8 cellular contexts compared by ENCODE assay signal in the genomic region with DNA sequence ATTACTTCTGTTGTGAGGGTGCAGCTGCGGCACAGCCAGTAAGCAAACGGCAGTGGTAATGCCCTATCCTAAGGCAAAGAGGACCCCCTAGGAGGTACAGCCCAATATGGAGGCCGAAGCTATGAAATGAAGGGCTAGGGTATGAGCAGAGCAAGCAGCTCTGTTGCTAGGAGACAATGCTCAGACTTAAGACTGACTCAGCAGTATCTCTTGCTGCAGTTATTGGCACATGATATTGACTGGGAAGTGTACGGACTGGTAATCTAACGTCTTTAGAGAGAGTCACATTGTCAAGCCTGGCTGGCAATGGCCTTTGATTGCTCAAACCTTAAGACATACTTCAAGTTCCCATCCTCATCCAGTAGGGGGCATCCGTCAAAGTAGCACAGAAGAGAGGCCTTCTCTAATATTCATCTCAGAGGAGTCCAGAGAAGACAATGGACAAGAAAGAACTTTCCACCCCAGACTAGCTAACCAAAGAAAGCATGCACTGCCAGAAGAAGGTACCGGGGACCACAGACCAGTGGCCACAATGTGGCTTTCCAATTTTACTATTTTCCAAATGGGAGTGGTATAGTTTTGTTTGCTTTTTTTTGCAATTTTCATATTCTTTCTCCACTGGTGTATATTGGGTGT. TPM values are rescaled to one million over a fixed set of nuclear protein-coding genes. Genes with fewer than 3 reads are reported as not detected.
A peak's percentile ranks its signal among the peaks of the same experiment; 100 is the strongest.
DNase-seq lines count a peak whose midpoint lies in the region; ATAC-seq and TF ChIP-seq lines count a peak whose summit lies in the region.

No MANE protein-coding gene starts in this region.

- H2BK120ac ChIP-seq in H9 (ENCODE audit: low read depth, low read length, poor library complexity, severe bottlenecking) (no peak overlapping the region), neuronal stem cell (ENCODE audit: low read depth, low read length) (no peak overlapping the region)

- ATAC-seq in GM21526 (IDR thresholded peaks at IDR 0.05; ENCODE audit: low FRiP score, unreplicated experiment) (no peak), HG03045 (IDR thresholded peaks at IDR 0.05; ENCODE audit: unreplicated experiment) (no peak)

- TF ChIP-seq CTCF in Calu3 (IDR thresholded peaks at IDR 0.05; ENCODE audit: unreplicated experiment) (peak; percentile 58), H9 (conservative IDR thresholded peaks at IDR 0.05) (peak; percentile 76), epithelial cell of proximal tubule (conservative IDR thresholded peaks at IDR 0.05; ENCODE audit: low read depth, low read length) (peak; percentile 77)

- BruUV-seq in Calu3 (replicated peaks; lab: Mats Ljungman, UMichigan): no TSS peak

- H2AFZ ChIP-seq in H9 (ENCODE audit: low read length): no peak overlapping the region
- H2AFZ ChIP-seq in neuronal stem cell (ENCODE audit: low read length): no peak overlapping the region

- no peak overlapping the region for H3K4me3 Mint-ChIP-seq in Calu3 (ENCODE audit: low read depth, unreplicated experiment)
- H3K4me3 Mint-ChIP-seq in H9: no peak overlapping the region

- H3K9me3 ChIP-seq in H9 (ENCODE audit: control insufficient read depth, low read depth, low read length): no peaks in the 10 kb centered on the region
- H3K9me3 ChIP-seq in neuronal stem cell (replicated peaks in 1 of 2; ENCODE audit: control insufficient read depth in 2 of 2, insufficient read depth in 1 of 2, low read depth in 1 of 2, low read length in 2 of 2): no peaks in the 10 kb centered on the region

- H2BK15ac ChIP-seq in H9 (ENCODE audit: low read depth, low read length) (no peak overlapping the region), neuronal stem cell (ENCODE audit: low read length) (no peak overlapping the region)

- H3K4ac ChIP-seq in H9 (ENCODE audit: low read depth, low read length) (no peak overlapping the region), neuronal stem cell (ENCODE audit: low read length) (no peak overlapping the region)

- H3K14ac ChIP-seq in H9 (ENCODE audit: insufficient read depth, low read length) (no peak overlapping the region), neuronal stem cell (ENCODE audit: low read length) (no peak overlapping the region)

- H3K27me3 Mint-ChIP-seq in Calu3 (ENCODE audit: unreplicated experiment) (peaks cover 56% of the 10 kb centered on the region), H9 (ENCODE audit: low read depth) (peaks cover 1% of the 10 kb centered on the region; the same call in 1 of the 2 replicates)

- H3K23me2 ChIP-seq in H9 (ENCODE audit: insufficient read length, low read depth, low read length, poor library complexity, severe bottlenecking): no peaks in the 10 kb centered on the region

- H3K18ac ChIP-seq in H9 (ENCODE audit: insufficient read length, low read depth, low read length): no peak overlapping the region
- no peak overlapping the region for H3K18ac ChIP-seq in neuronal stem cell (ENCODE audit: low read length)

- H3K36me3 Mint-ChIP-seq in Calu3 (ENCODE audit: insufficient read depth, unreplicated experiment): no peaks in the 10 kb centered on the region
- no peaks in the 10 kb centered on the region; a peak in 1 of 7 replicates for H3K36me3 Mint-ChIP-seq in H9 (ENCODE audit: insufficient read depth in 1 of 3, low read depth in 3 of 3)

- H2BK12ac ChIP-seq in H9 (ENCODE audit: insufficient read length, low read depth, low read length) (no peak overlapping the region), neuronal stem cell (ENCODE audit: low read length) (no peak overlapping the region)

- H3K79me2 ChIP-seq in H9 (ENCODE audit: insufficient read depth, low read length): no peaks in the 10 kb centered on the region

- H3K4me3 ChIP-seq in epithelial cell of proximal tubule (ENCODE audit: low read depth, low read length): no peak overlapping the region
- H3K4me3 ChIP-seq in neuronal stem cell (ENCODE audit: low read length in 2 of 2): no peak overlapping the region

- no peak overlapping the region for H3T11ph ChIP-seq in H9 (ENCODE audit: low read length)

- H4K91ac ChIP-seq in H9 (ENCODE audit: insufficient read length, low read depth, low read length): no peak overlapping the region
- H4K91ac ChIP-seq in neuronal stem cell (ENCODE audit: low read depth, low read length, poor library complexity): no peak overlapping the region

- no CpG with 5 or more reads among the region's 7 CpGs for WGBS in H9 (ENCODE audit: extremely low coverage, insufficient read length, low lambda C conversion rate)
- no CpG with 5 or more reads among the region's 7 CpGs for WGBS in neuronal stem cell (ENCODE audit: extremely low coverage in 2 of 2, insufficient read length in 2 of 2, insufficient replicate concordance in 1 of 2), 2 donors

- H3K9ac ChIP-seq in H9 (ENCODE audit: extremely low read depth, insufficient read length, low read length) (no peak overlapping the region), neuronal stem cell (ENCODE audit: low read depth, low read length, poor library complexity) (no peak overlapping the region)

- no peak overlapping the region for H3K56ac ChIP-seq in H9 (ENCODE audit: insufficient read length, low read depth, low read length)

- no peaks in the 10 kb centered on the region for H3K36me3 ChIP-seq in neuronal stem cell (replicated peaks in 1 of 2; ENCODE audit: control insufficient read depth in 2 of 2, insufficient read depth in 2 of 2, low read length in 2 of 2)

- no peak overlapping the region for H4K8ac ChIP-seq in H9 (replicated peaks; ENCODE audit: insufficient read length, low read depth, low read length)
- no peak overlapping the region for H4K8ac ChIP-seq in neuronal stem cell (ENCODE audit: low read depth, low read length)

- peak; percentile 47 for DNase-seq in Calu3
- no peak for DNase-seq in H9
- DNase-seq in RPMI7951 (ENCODE audit: low read depth): peak; percentile 40
- peak; percentile 30 for DNase-seq in epithelial cell of proximal tubule (ENCODE audit: low read depth)
- DNase-seq in neuronal stem cell (ENCODE audit: low spot score): peak; percentile 27
- no peak for DNase-seq in GF-D8 (lab: John Stamatoyannopoulos, UW)

- CTCF ChIA-PET in Calu3 (lab: Charles Lee): interaction anchor here (0.7 kb wide), 1 partner anchor 25 kb away, joined by 3 read pairs; no protein-coding TSS in a partner anchor

- intact Hi-C loops in Calu3 (cut with micrococcal nuclease; ENCODE audit: unreplicated experiment): no loop called here

- no peak overlapping the region for H2BK20ac ChIP-seq in H9 (ENCODE audit: low read depth, low read length, poor library complexity, severe bottlenecking)

- H4K5ac ChIP-seq in H9 (ENCODE audit: insufficient read length, low read depth, low read length): no peak overlapping the region

- H3K23ac ChIP-seq in H9 (ENCODE audit: insufficient read length, low read depth, low read length): no peak overlapping the region
- H3K23ac ChIP-seq in neuronal stem cell (ENCODE audit: low read depth, low read length, poor library complexity): no peak overlapping the region

- H3K9me3 Mint-ChIP-seq in Calu3 (ENCODE audit: low read depth, unreplicated experiment): no peaks in the 10 kb centered on the region
- H3K9me3 Mint-ChIP-seq in H9: no peaks in the 10 kb centered on the region

- H2AK5ac ChIP-seq in H9 (ENCODE audit: insufficient read length, low read length): no peak overlapping the region
- no peak overlapping the region for H2AK5ac ChIP-seq in neuronal stem cell (ENCODE audit: low read depth, low read length)

- H3K27ac Mint-ChIP-seq in Calu3 (ENCODE audit: unreplicated experiment) (no peak overlapping the region), H9 (no peak overlapping the region)

- H2BK5ac ChIP-seq in H9 (ENCODE audit: insufficient read length, low read length): no peak overlapping the region
- no peak overlapping the region for H2BK5ac ChIP-seq in neuronal stem cell (ENCODE audit: low read length)

- no peaks in the 10 kb centered on the region for H3K4me1 Mint-ChIP-seq in Calu3 (ENCODE audit: low read depth, unreplicated experiment)
- peaks cover 43 to 52% of the 10 kb centered on the region in 2 experiments for H3K4me1 Mint-ChIP-seq in H9

- no peak overlapping the region for H3K27ac ChIP-seq in H9 (ENCODE audit: insufficient read length, low read depth, low read length)
- no peak overlapping the region for H3K27ac ChIP-seq in neuronal stem cell (replicated peaks; ENCODE audit: low read length)

- H3K79me1 ChIP-seq in H9 (ENCODE audit: insufficient read depth, low read depth, low read length, poor library complexity, severe bottlenecking): no peaks in the 10 kb centered on the region
- no peaks in the 10 kb centered on the region for H3K79me1 ChIP-seq in neuronal stem cell (ENCODE audit: low read depth, low read length)

- H3K27me3 ChIP-seq in H9 (ENCODE audit: insufficient read depth, low read length) (no peaks in the 10 kb centered on the region), neuronal stem cell (ENCODE audit: control insufficient read depth in 3 of 3, insufficient read depth in 3 of 3, low read depth in 1 of 3, low read length in 3 of 3) (no peaks in the 10 kb centered on the region)

- H4K20me1 ChIP-seq in H9 (ENCODE audit: control insufficient read depth, insufficient read depth, insufficient read length): no peaks in the 10 kb centered on the region

- H3K4me2 ChIP-seq in H9 (ENCODE audit: insufficient read depth, insufficient read length, low read length) (no peak overlapping the region), neuronal stem cell (ENCODE audit: insufficient read depth, low read length, poor library complexity, severe bottlenecking) (no peak overlapping the region)

- peaks cover 2% of the 10 kb centered on the region; the same call in 1 of the 2 replicates for H3K4me1 ChIP-seq in H9 (ENCODE audit: insufficient read depth, low read length)
- H3K4me1 ChIP-seq in neuronal stem cell (ENCODE audit: control insufficient read depth in 2 of 2, insufficient read depth in 1 of 2, low read depth in 1 of 2, low read length in 2 of 2): peaks cover 0 to 4% of the 10 kb centered on the region in 2 donors

RNA-seq across cellular contexts. Expression of gene LRFN2, which starts 37.0 kb away (rescaled TPM):
- total RNA-seq in Calu3 (2022) (not detected in 2 replicates), H9 (2021) (0.11 and 0.13 TPM in 2 replicates), epithelial cell of proximal tubule (not detected in 2 replicates)
- not detected in 2 replicates for total RNA-seq in RPMI7951 (2014; rRNA removed; shearing (Covaris generic))
- 0.33 TPM for polyA plus RNA-seq in neuronal stem cell (2013, experiment 1 of 2)
- 0.33 TPM for polyA plus RNA-seq in neuronal stem cell (2013, experiment 2 of 2)

Comparison
In these comparisons a context has a peak if more than half of its experiments do, and no peak if none do; other contexts are left out.
1. DNase-seq: peak in Calu3 (single experiment), RPMI7951 (single experiment), epithelial cell of proximal tubule (single experiment) and neuronal stem cell (single experiment); none in H9 (single experiment) and GF-D8 (single experiment).
2. Peak in every context shown above with its lines, with median percentiles within 50 percentile points of each other: CTCF ChIP-seq.